ENCODE assay signal across 11 cellular contexts in genomic region chr2:239294571-239295054, GRCh38.
A peak's percentile ranks its signal among the peaks of the same experiment; 100 is the strongest.
DNase-seq lines count a peak whose midpoint lies in the region; ATAC-seq and TF ChIP-seq lines count a peak whose summit lies in the region.
"Had no signal": no experiment of that assay in that cellular context is flagged by ENCODE, and none has a peak within 500 bp of the region (broad histone marks: within the 10 kb centered on the region; RNA-seq: fewer than 3 reads in every experiment).

No MANE protein-coding gene starts in this region.

- no peaks in the 10 kb centered on the region for H3K9me3 ChIP-seq in BLaER1 treated with 17β-estradiol and CSF1 and Interleukin-3, amounts not matched to agents 10 nM and 100 nM (replicated peaks in 1 of 11)
- no peaks in the 10 kb centered on the region for H3K9me3 ChIP-seq in RWPE2 (ENCODE audit: severe bottlenecking)
- no peaks in the 10 kb centered on the region for H3K9me3 ChIP-seq in neural progenitor cell (ENCODE audit: low read depth)
- H3K9me3 ChIP-seq: BE2C had no signal

- H3K36me3 Mint-ChIP-seq in neural progenitor cell: no peaks in the 10 kb centered on the region

- peaks cover 78 to 99% (median 94%) of the 10 kb centered on the region in 11 experiments; a peak in 21 of 22 replicates for H4K20me1 ChIP-seq in BLaER1 treated with 17β-estradiol and CSF1 and Interleukin-3, amounts not matched to agents 10 nM and 100 nM
- peaks cover 77% of the 10 kb centered on the region for H4K20me1 ChIP-seq in neural progenitor cell (ENCODE audit: low read depth)

- H3K27ac ChIP-seq in BLaER1 treated with 17β-estradiol and CSF1 and Interleukin-3, amounts not matched to agents 10 nM and 100 nM: peak overlapping the region in 3 of 11 experiments; percentile 6 to 14 (median 9); a peak in 3 of 22 replicates
- H3K27ac ChIP-seq in RWPE2 (ENCODE audit: poor library complexity, severe bottlenecking): no peak overlapping the region
- no peak overlapping the region for H3K27ac ChIP-seq in neural progenitor cell

- no peaks in the 10 kb centered on the region; a peak in 1 of 22 replicates for H3K36me3 ChIP-seq in BLaER1 treated with 17β-estradiol and CSF1 and Interleukin-3, amounts not matched to agents 10 nM and 100 nM
- H3K36me3 ChIP-seq in RWPE2 (ENCODE audit: low read depth) (no peaks in the 10 kb centered on the region), neural progenitor cell (no peaks in the 10 kb centered on the region)
- H3K36me3 ChIP-seq: BE2C had no signal

- peak; percentile 51 for TF ChIP-seq POLR2A in erythroblast (IDR thresholded peaks at IDR 0.05; ENCODE audit: low read length)

- H3K4me1 ChIP-seq in BLaER1 treated with 17β-estradiol and CSF1 and Interleukin-3, amounts not matched to agents 10 nM and 100 nM: peaks cover 50 to 100% (median 97%) of the 10 kb centered on the region in 10 experiments
- H3K4me1 ChIP-seq in RWPE2 (ENCODE audit: insufficient read depth, poor library complexity, severe bottlenecking) (peaks cover 10% of the 10 kb centered on the region), neural progenitor cell (peaks cover 67% of the 10 kb centered on the region)
- H3K4me1 ChIP-seq: BE2C had no signal

- H2AFZ ChIP-seq in neural progenitor cell (replicated peaks): no peak overlapping the region

- peaks cover 67% of the 10 kb centered on the region for H3K79me2 ChIP-seq in neural progenitor cell (ENCODE audit: low read depth)

- TF ChIP-seq CTCF in RWPE2 (IDR thresholded peaks at IDR 0.05; ENCODE audit: poor library complexity, severe bottlenecking): no peak
- TF ChIP-seq CTCF in neural progenitor cell (IDR thresholded peaks at IDR 0.05): no peak

- peaks cover 83% of the 10 kb centered on the region for H3K4me1 Mint-ChIP-seq in neural progenitor cell

- ATAC-seq in RWPE2 (ENCODE audit: low read depth) (no peak), GM21528 (IDR thresholded peaks at IDR 0.05; ENCODE audit: low FRiP score, unreplicated experiment) (no peak)

- H3K27me3 ChIP-seq in BLaER1 treated with 17β-estradiol and CSF1 and Interleukin-3, amounts not matched to agents 10 nM and 100 nM: no peaks in the 10 kb centered on the region
- no peaks in the 10 kb centered on the region for H3K27me3 ChIP-seq in RWPE2 (ENCODE audit: insufficient read depth, poor library complexity, severe bottlenecking)
- no peaks in the 10 kb centered on the region for H3K27me3 ChIP-seq in neural progenitor cell
- H3K27me3 ChIP-seq: BE2C had no signal

- H3K27ac Mint-ChIP-seq in neural progenitor cell: peak overlapping the region; percentile 79

- DNase-seq in RWPE2 (ENCODE audit: low spot score): peak; percentile 39
- DNase-seq in erythroblast (lab: John Stamatoyannopoulos, UW): peak; percentile 79 to 91
- DNase-seq in neural progenitor cell (ENCODE audit: low spot score): no peak
- no peak for DNase-seq in superior temporal gyrus (ENCODE audit: extremely low spot score)
- no peak for DNase-seq in NK-92 treated with Interleukin-12 subunit alpha and Interleukin-12 subunit beta, amount 100 ng/mL, for 24 hours (lab: John Stamatoyannopoulos, UW)
- no peak for DNase-seq in NCI-H524 treated with DMSO at 0.1 percent for 48 hours (lab: John Stamatoyannopoulos, UW)
- DNase-seq: BE2C, NCI-H2107, occipital lobe had no signal

- peaks cover 6% of the 10 kb centered on the region for H3K27me3 Mint-ChIP-seq in neural progenitor cell (ENCODE audit: insufficient read depth, low read depth)

- no peaks in the 10 kb centered on the region for H3K9me3 Mint-ChIP-seq in neural progenitor cell

- peak overlapping the region; percentile 8 to 97 (median 48); a peak in 20 of 22 replicates for H3K4me2 ChIP-seq in BLaER1 treated with 17β-estradiol and CSF1 and Interleukin-3, amounts not matched to agents 10 nM and 100 nM
- no peak overlapping the region for H3K4me2 ChIP-seq in neural progenitor cell

- no peak overlapping the region for H3K4me3 Mint-ChIP-seq in neural progenitor cell

- no peak overlapping the region for H3K4me3 ChIP-seq in BLaER1 treated with 17β-estradiol and CSF1 and Interleukin-3, amounts not matched to agents 10 nM and 100 nM
- no peak overlapping the region for H3K4me3 ChIP-seq in RWPE2 (ENCODE audit: severe bottlenecking)
- no peak overlapping the region for H3K4me3 ChIP-seq in neural progenitor cell

- peaks cover 43% of the 10 kb centered on the region for H3F3A ChIP-seq in neural progenitor cell (ENCODE audit: low read depth)

- H3K9ac ChIP-seq in BLaER1 treated with 17β-estradiol and CSF1 and Interleukin-3, amounts not matched to agents 10 nM and 100 nM: peak overlapping the region in 1 of 11 experiments; percentile 27; a peak in 1 of 22 replicates
- H3K9ac ChIP-seq in neural progenitor cell: no peak overlapping the region

Comparison
In these comparisons a context has a peak if more than half of its experiments do, and no peak if none do; other contexts are left out.
1. DNase-seq: peak in RWPE2 (single experiment) and erythroblast (2 of 2); none in neural progenitor cell (single experiment), superior temporal gyrus (single experiment), NK-92 treated with Interleukin-12 subunit alpha and Interleukin-12 subunit beta, amount 100 ng/mL, for 24 hours (single experiment) and NCI-H524 treated with DMSO at 0.1 percent for 48 hours (single experiment).